20 cellular contexts compared by ENCODE assay signal in genomic region chr16:58462089-58462488, GRCh38. TPM values are rescaled to one million over a fixed set of nuclear protein-coding genes. Genes with fewer than 3 reads are reported as not detected.
DNase-seq lines count a peak whose midpoint lies in the region; ATAC-seq and TF ChIP-seq lines count a peak whose summit lies in the region.
"Had no signal": no experiment of that assay in that cellular context is flagged by ENCODE, and none has a peak within 500 bp of the region (broad histone marks: within the 10 kb centered on the region; RNA-seq: fewer than 3 reads in every experiment).

No MANE protein-coding gene starts in this region.

- ATAC-seq in T-cell (replicated peaks in 1 of 4): no peak
- peak; percentile 26 for ATAC-seq in esophagus mucosa
- ATAC-seq: activated naive CD4-positive, alpha-beta T cell treated with anti-CD3 and anti-CD28 coated beads, Interleukin-2, amount 50 U/mL, for 72 hours; stimulated activated naive CD8-positive, alpha-beta T cell treated with anti-CD3 and anti-CD28 coated beads, Interleukin-15, Interleukin-2, amounts not matched to agents 100 U/mL and 50 U/mL, for 24 hours had no signal

- intact Hi-C loops in CD4-positive, alpha-beta memory T cell (cut with micrococcal nuclease): no loop called here

- no peaks in the 10 kb centered on the region for H3K9me3 Mint-ChIP-seq in CD4-positive, alpha-beta memory T cell
- H3K9me3 Mint-ChIP-seq in T-cell (no peaks in the 10 kb centered on the region), nephron (no peaks in the 10 kb centered on the region)
- H3K9me3 Mint-ChIP-seq: activated CD4-positive, alpha-beta memory T cell treated with anti-CD3 and anti-CD28 coated beads, Interleukin-2, amount 10 ng/mL, durations not matched to agents 7 days and 5 days; activated naive CD4-positive, alpha-beta T cell treated with anti-CD3 and anti-CD28 coated beads, Interleukin-2, amount 50 U/mL, for 72 hours; T-helper 2 cell treated with Interferon-gamma antibody and Interleukin-4, amounts not matched to agents 5 μg/mL and 100 μg/mL, for 36 hours had no signal

- H3K4me1 Mint-ChIP-seq in CD4-positive, alpha-beta memory T cell: peaks cover 2 to 16% (median 7%) of the 10 kb centered on the region in 4 donors
- H3K4me1 Mint-ChIP-seq in T-cell (peaks cover 8 to 15% (median 10%) of the 10 kb centered on the region in 3 donors), nephron (peaks cover 5% of the 10 kb centered on the region)

- H3K4me3 ChIP-seq in CD4-positive, alpha-beta memory T cell (ENCODE audit: low read length in 2 of 2): no peak overlapping the region
- H3K4me3 ChIP-seq: coronary artery, SK-N-MC, thyroid gland had no signal

- no peaks in the 10 kb centered on the region for H3K36me3 ChIP-seq in CD4-positive, alpha-beta memory T cell (ENCODE audit: insufficient read depth, low read length)
- H3K36me3 ChIP-seq: thyroid gland had no signal

- no peak overlapping the region for H3K27ac ChIP-seq in CD4-positive, alpha-beta memory T cell (ENCODE audit: low read depth, low read length)
- H3K27ac ChIP-seq: coronary artery, parathyroid adenoma, SK-N-MC, thyroid gland had no signal

- no peaks in the 10 kb centered on the region for H3K9me3 ChIP-seq in CD4-positive, alpha-beta memory T cell (ENCODE audit: control insufficient read depth in 1 of 2, low read length in 2 of 2)
- H3K9me3 ChIP-seq: thyroid gland had no signal

- H3K27me3 ChIP-seq in CD4-positive, alpha-beta memory T cell (ENCODE audit: insufficient read depth, low read length): peaks cover 13% of the 10 kb centered on the region

- no peak for TF ChIP-seq CTCF in nephron (IDR thresholded peaks at IDR 0.05; ENCODE audit: unreplicated experiment in 3 of 3)

- no peak overlapping the region for H3K27ac Mint-ChIP-seq in CD4-positive, alpha-beta memory T cell
- no peak overlapping the region for H3K27ac Mint-ChIP-seq in T-cell
- H3K27ac Mint-ChIP-seq in nephron: no peak overlapping the region
- H3K27ac Mint-ChIP-seq: activated CD4-positive, alpha-beta memory T cell treated with anti-CD3 and anti-CD28 coated beads, Interleukin-2, amount 10 ng/mL, durations not matched to agents 7 days and 5 days; activated naive CD4-positive, alpha-beta T cell treated with anti-CD3 and anti-CD28 coated beads, Interleukin-2, amount 50 U/mL, for 72 hours; T-helper 2 cell treated with Interferon-gamma antibody and Interleukin-4, amounts not matched to agents 5 μg/mL and 100 μg/mL, for 36 hours had no signal

- H3K36me3 Mint-ChIP-seq in CD4-positive, alpha-beta memory T cell: no peaks in the 10 kb centered on the region
- H3K36me3 Mint-ChIP-seq in T-cell (no peaks in the 10 kb centered on the region), nephron (ENCODE audit: low read depth) (no peaks in the 10 kb centered on the region)

- H3K4me1 ChIP-seq in CD4-positive, alpha-beta memory T cell (ENCODE audit: insufficient read depth, low read length): peaks cover 10% of the 10 kb centered on the region
- H3K4me1 ChIP-seq: parathyroid adenoma had no signal

- CTCF ChIA-PET in CD4-positive, alpha-beta memory T cell (lab: Charles Lee; ENCODE audit: partially characterized antibody): no interaction called here
- CTCF ChIA-PET in T-cell (lab: Charles Lee): no interaction called here

- peaks cover 37 to 39% of the 10 kb centered on the region in 2 donors for H3K27me3 Mint-ChIP-seq in CD4-positive, alpha-beta memory T cell
- H3K27me3 Mint-ChIP-seq in T-cell: peaks cover 38 to 51% of the 10 kb centered on the region in 2 donors
- H3K27me3 Mint-ChIP-seq in nephron (ENCODE audit: low read depth): peaks cover 82% of the 10 kb centered on the region

- H3K4me3 Mint-ChIP-seq in CD4-positive, alpha-beta memory T cell: peak overlapping the region in 6 of 8 donors; percentile 31 to 66 (median 55)
- H3K4me3 Mint-ChIP-seq in T-cell: peak overlapping the region; percentile 28 to 67 (median 34)
- H3K4me3 Mint-ChIP-seq in nephron: peak overlapping the region; percentile 74 to 79 (median 79)
- H3K4me3 Mint-ChIP-seq: activated CD4-positive, alpha-beta memory T cell treated with anti-CD3 and anti-CD28 coated beads, Interleukin-2, amount 10 ng/mL, durations not matched to agents 7 days and 5 days had no signal

- POLR2A ChIA-PET in CD4-positive, alpha-beta memory T cell (lab: Charles Lee; ENCODE audit: partially characterized antibody): no interaction called here
- POLR2A ChIA-PET in T-cell (lab: Charles Lee): no interaction called here

- DNase-seq in CD4-positive, alpha-beta memory T cell: no peak
- DNase-seq in T-cell (no peak), HK-2 (ENCODE audit: unreplicated experiment) (no peak), NCI-H69 (lab: John Stamatoyannopoulos, UW) (no peak), HPDE6-E6E7 (ENCODE audit: extremely low spot score) (no peak)
- DNase-seq in stimulated activated naive CD4-positive, alpha-beta T cell (lab: John Stamatoyannopoulos, UW): no peak
- DNase-seq: activated CD4-positive, alpha-beta memory T cell treated with anti-CD3 and anti-CD28 coated beads, Interleukin-2, amount 10 ng/mL, durations not matched to agents 7 days and 5 days; NCI-H1105 treated with DMSO at 0.1 percent for 48 hours; NCI-H2081 treated with DMSO at 0.1 percent for 48 hours; NCI-H446; stimulated activated CD4-positive, alpha-beta T cell treated with anti-CD3 and anti-CD28 coated beads, Interleukin-2, amount 100 ng/mL, for 24 hours; stimulated activated naive CD8-positive, alpha-beta T cell treated with anti-CD3 and anti-CD28 coated beads, Interleukin-15, Interleukin-2, amounts not matched to agents 100 U/mL and 50 U/mL, for 24 hours; thyroid gland had no signal

RNA-seq across cellular contexts. Expression of gene NDRG4, which starts 37.9 kb away (rescaled TPM):
- total RNA-seq in CD4-positive, alpha-beta memory T cell: 1 to 10 TPM; 1.3 TPM
- under 1 TPM in 1 of 2 donors, not detected in 1; 0.22 TPM for polyA plus RNA-seq in CD4-positive, alpha-beta memory T cell
- 1 to 10 TPM in 4 of 5 donors, under 1 TPM in 1; 0.66 to 3.6 (median 1.7) TPM for total RNA-seq in T-cell
- total RNA-seq in esophagus mucosa: 31.6 TPM

RNA-seq across cellular contexts. Expression of gene SETD6, which starts 53.2 kb away (rescaled TPM):
- total RNA-seq in CD4-positive, alpha-beta memory T cell: 10 to 100 TPM; 34.2 to 38.3 TPM
- 10 to 100 TPM in 1 of 2 donors, 1 to 10 TPM in 1; 6.1 to 13.0 TPM for polyA plus RNA-seq in CD4-positive, alpha-beta memory T cell
- total RNA-seq in T-cell (10 to 100 TPM; 29.6 to 44.2 (median 35.1) TPM), esophagus mucosa (11.7 TPM)
